In the genomic region with DNA sequence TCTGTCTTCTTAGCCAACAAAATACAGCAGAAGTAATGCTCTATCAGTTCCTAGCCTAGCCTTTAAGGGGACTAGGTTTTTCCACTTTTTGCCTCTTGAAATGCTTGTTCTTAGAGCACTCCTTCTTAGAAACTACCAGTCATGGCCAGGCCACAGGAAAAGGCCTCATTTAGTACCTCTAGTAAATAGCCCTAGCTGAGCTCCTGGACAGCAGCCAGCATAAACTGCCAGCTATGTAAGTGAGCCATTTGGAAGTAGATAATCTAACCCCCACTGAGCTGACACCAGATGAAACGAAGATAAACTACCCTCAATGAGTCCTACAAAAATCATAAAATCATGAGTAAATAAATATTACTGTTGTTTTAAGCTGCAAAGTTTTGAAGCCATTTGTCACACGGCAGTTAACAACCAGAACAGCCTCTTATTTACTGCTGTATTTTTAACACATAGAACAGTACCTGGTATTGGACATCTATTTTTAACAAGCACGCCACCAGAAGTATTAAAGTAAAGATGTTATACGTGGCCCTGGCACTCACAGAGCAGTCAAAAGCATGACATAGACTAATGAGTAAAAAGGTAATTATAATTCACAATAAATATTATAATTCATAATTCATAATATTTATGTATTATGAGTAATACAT, we compare ENCODE assay signal across 1 cellular context.
A peak's percentile ranks its signal among the peaks of the same experiment; 100 is the strongest.
TF ChIP-seq lines count a peak whose summit lies in the region.

No MANE protein-coding gene starts in this region.

TF ChIP-seq in HEK293, 187 proteins besides CTCF, POLR2A, EP300 and RAD21 (continued from another document):
- TF ChIP-seq, protein P1, sequence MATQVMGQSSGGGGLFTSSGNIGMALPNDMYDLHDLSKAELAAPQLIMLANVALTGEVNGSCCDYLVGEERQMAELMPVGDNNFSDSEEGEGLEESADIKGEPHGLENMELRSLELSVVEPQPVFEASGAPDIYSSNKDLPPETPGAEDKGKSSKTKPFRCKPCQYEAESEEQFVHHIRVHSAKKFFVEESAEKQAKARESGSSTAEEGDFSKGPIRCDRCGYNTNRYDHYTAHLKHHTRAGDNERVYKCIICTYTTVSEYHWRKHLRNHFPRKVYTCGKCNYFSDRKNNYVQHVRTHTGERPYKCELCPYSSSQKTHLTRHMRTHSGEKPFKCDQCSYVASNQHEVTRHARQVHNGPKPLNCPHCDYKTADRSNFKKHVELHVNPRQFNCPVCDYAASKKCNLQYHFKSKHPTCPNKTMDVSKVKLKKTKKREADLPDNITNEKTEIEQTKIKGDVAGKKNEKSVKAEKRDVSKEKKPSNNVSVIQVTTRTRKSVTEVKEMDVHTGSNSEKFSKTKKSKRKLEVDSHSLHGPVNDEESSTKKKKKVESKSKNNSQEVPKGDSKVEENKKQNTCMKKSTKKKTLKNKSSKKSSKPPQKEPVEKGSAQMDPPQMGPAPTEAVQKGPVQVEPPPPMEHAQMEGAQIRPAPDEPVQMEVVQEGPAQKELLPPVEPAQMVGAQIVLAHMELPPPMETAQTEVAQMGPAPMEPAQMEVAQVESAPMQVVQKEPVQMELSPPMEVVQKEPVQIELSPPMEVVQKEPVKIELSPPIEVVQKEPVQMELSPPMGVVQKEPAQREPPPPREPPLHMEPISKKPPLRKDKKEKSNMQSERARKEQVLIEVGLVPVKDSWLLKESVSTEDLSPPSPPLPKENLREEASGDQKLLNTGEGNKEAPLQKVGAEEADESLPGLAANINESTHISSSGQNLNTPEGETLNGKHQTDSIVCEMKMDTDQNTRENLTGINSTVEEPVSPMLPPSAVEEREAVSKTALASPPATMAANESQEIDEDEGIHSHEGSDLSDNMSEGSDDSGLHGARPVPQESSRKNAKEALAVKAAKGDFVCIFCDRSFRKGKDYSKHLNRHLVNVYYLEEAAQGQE (tag by site-specific recombination; IDR thresholded peaks at IDR 0.05) = peak; percentile 63
- TF ChIP-seq ZNF530 (tag by site-specific recombination; IDR thresholded peaks at IDR 0.05; ENCODE audit: low read depth) (no peak), KLF1 (tag by site-specific recombination; IDR thresholded peaks at IDR 0.05) (peak; percentile 19; the same call in 1 of the 2 replicates), ZNF629 (tag by site-specific recombination; IDR thresholded peaks at IDR 0.05) (peak; percentile 94), ZNF426 (tag by site-specific recombination; IDR thresholded peaks at IDR 0.05) (no peak), BCL11B (tag by site-specific recombination; IDR thresholded peaks at IDR 0.05; ENCODE audit: low read depth) (peak; percentile 67), ZNF596 (tag by site-specific recombination; IDR thresholded peaks at IDR 0.05) (peak; percentile 88), ZNF2 (tag by site-specific recombination; IDR thresholded peaks at IDR 0.05) (peak; percentile 94), ZNF549 (tag by site-specific recombination; IDR thresholded peaks at IDR 0.05) (peak; percentile 65; the same call in 1 of the 2 replicates), ZNF146 (tag by site-specific recombination; IDR thresholded peaks at IDR 0.05) (peak; percentile 76), ZNF514 (tag by site-specific recombination; IDR thresholded peaks at IDR 0.05) (no peak), GFI1B (tag by site-specific recombination; IDR thresholded peaks at IDR 0.05) (peak; percentile 97), ZBTB48 (tag by site-specific recombination; IDR thresholded peaks at IDR 0.05) (peak; percentile 47; the same call in 1 of the 2 replicates), SP3 (tag by site-specific recombination; IDR thresholded peaks at IDR 0.05) (no peak), ZNF391 (tag by site-specific recombination; IDR thresholded peaks at IDR 0.05; ENCODE audit: borderline replicate concordance, low read depth) (peak; percentile 98), ZNF510 (tag by site-specific recombination; IDR thresholded peaks at IDR 0.05; ENCODE audit: insufficient replicate concordance) (peak; percentile 17), ZNF624 (tag by site-specific recombination; IDR thresholded peaks at IDR 0.05) (no peak), SP2 (tag by site-specific recombination; IDR thresholded peaks at IDR 0.05) (peak; percentile 17; the same call in 1 of the 2 replicates)
- TF ChIP-seq, protein P2, sequence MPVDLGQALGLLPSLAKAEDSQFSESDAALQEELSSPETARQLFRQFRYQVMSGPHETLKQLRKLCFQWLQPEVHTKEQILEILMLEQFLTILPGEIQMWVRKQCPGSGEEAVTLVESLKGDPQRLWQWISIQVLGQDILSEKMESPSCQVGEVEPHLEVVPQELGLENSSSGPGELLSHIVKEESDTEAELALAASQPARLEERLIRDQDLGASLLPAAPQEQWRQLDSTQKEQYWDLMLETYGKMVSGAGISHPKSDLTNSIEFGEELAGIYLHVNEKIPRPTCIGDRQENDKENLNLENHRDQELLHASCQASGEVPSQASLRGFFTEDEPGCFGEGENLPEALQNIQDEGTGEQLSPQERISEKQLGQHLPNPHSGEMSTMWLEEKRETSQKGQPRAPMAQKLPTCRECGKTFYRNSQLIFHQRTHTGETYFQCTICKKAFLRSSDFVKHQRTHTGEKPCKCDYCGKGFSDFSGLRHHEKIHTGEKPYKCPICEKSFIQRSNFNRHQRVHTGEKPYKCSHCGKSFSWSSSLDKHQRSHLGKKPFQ (tag by site-specific recombination; IDR thresholded peaks at IDR 0.05) = peak; percentile 94
- TF ChIP-seq, protein P3, sequence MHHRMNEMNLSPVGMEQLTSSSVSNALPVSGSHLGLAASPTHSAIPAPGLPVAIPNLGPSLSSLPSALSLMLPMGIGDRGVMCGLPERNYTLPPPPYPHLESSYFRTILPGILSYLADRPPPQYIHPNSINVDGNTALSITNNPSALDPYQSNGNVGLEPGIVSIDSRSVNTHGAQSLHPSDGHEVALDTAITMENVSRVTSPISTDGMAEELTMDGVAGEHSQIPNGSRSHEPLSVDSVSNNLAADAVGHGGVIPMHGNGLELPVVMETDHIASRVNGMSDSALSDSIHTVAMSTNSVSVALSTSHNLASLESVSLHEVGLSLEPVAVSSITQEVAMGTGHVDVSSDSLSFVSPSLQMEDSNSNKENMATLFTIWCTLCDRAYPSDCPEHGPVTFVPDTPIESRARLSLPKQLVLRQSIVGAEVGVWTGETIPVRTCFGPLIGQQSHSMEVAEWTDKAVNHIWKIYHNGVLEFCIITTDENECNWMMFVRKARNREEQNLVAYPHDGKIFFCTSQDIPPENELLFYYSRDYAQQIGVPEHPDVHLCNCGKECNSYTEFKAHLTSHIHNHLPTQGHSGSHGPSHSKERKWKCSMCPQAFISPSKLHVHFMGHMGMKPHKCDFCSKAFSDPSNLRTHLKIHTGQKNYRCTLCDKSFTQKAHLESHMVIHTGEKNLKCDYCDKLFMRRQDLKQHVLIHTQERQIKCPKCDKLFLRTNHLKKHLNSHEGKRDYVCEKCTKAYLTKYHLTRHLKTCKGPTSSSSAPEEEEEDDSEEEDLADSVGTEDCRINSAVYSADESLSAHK (tag by site-specific recombination; IDR thresholded peaks at IDR 0.05) = peak; percentile 99
- TF ChIP-seq, protein P4, sequence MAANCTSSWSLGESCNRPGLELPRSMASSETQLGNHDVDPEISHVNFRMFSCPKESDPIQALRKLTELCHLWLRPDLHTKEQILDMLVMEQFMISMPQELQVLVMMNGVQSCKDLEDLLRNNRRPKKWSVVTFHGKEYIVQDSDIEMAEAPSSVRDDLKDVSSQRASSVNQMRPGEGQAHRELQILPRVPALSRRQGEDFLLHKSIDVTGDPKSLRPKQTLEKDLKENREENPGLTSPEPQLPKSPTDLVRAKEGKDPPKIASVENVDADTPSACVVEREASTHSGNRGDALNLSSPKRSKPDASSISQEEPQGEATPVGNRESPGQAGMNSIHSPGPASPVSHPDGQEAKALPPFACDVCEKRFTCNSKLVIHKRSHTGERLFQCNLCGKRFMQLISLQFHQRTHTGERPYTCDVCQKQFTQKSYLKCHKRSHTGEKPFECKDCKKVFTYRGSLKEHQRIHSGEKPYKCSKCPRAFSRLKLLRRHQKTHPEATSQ (tag by site-specific recombination; IDR thresholded peaks at IDR 0.05) = 0 out of 2 replicates have a peak, but pooled peaks have one; percentile 55
- TF ChIP-seq, protein P5, sequence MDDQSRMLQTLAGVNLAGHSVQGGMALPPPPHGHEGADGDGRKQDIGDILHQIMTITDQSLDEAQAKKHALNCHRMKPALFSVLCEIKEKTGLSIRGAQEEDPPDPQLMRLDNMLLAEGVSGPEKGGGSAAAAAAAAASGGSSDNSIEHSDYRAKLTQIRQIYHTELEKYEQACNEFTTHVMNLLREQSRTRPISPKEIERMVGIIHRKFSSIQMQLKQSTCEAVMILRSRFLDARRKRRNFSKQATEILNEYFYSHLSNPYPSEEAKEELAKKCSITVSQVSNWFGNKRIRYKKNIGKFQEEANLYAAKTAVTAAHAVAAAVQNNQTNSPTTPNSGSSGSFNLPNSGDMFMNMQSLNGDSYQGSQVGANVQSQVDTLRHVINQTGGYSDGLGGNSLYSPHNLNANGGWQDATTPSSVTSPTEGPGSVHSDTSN (CRISPR knock-in tag; IDR thresholded peaks at IDR 0.05) = no peak
- TF ChIP-seq, protein P6, sequence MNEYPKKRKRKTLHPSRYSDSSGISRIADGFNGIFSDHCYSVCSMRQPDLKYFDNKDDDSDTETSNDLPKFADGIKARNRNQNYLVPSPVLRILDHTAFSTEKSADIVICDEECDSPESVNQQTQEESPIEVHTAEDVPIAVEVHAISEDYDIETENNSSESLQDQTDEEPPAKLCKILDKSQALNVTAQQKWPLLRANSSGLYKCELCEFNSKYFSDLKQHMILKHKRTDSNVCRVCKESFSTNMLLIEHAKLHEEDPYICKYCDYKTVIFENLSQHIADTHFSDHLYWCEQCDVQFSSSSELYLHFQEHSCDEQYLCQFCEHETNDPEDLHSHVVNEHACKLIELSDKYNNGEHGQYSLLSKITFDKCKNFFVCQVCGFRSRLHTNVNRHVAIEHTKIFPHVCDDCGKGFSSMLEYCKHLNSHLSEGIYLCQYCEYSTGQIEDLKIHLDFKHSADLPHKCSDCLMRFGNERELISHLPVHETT (tag by site-specific recombination; IDR thresholded peaks at IDR 0.05) = peak; percentile 96
